In the genomic region with DNA sequence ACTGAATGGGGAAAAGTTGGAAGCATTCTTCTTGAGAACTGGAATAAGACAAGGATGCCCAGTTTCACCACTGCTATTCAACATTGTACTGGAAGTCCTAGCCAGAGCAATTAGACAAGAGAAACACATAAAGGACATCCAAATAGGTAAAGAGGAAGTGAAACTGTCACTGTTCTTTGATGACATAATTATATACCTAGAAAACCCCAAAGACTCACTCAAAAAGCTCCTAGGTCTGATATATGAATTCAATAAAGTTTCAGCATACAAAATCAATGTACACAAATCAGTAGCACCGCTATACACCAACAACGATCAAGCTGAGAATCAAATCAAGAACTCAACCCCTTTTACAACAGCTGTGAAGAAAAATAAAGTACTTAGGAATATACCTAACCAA, we compare ENCODE assay signal across 1 cellular context.
TF ChIP-seq lines count a peak whose summit lies in the region.

No MANE protein-coding gene starts in this region.

TF ChIP-seq in GM12878, 131 proteins besides CTCF, POLR2A, EP300 and RAD21 (continued from another document):
- TF ChIP-seq ZNF592 (IDR thresholded peaks at IDR 0.05): no peak
- no peak for TF ChIP-seq SMAD1 (IDR thresholded peaks at IDR 0.05; ENCODE audit: low read depth, partially characterized antibody)
- no peak for TF ChIP-seq NKRF (conservative IDR thresholded peaks at IDR 0.05)
- peak; percentile 89 for TF ChIP-seq TCF7 (IDR thresholded peaks at IDR 0.05; ENCODE audit: borderline replicate concordance)
- TF ChIP-seq SIN3A (IDR thresholded peaks at IDR 0.05; ENCODE audit: low read depth, low read length): no peak
- no peak for TF ChIP-seq SREBF2 (IDR thresholded peaks at IDR 0.05; ENCODE audit: low read length)
- TF ChIP-seq RELA (IDR thresholded peaks at IDR 0.05; ENCODE audit: borderline replicate concordance, partially characterized antibody): no peak
- TF ChIP-seq RBBP5 (conservative IDR thresholded peaks at IDR 0.05): no peak
- TF ChIP-seq WRNIP1 (IDR thresholded peaks at IDR 0.05; ENCODE audit: borderline replicate concordance, low read depth, low read length): no peak
- TF ChIP-seq LARP7 (IDR thresholded peaks at IDR 0.05): no peak
- TF ChIP-seq, protein P1, sequence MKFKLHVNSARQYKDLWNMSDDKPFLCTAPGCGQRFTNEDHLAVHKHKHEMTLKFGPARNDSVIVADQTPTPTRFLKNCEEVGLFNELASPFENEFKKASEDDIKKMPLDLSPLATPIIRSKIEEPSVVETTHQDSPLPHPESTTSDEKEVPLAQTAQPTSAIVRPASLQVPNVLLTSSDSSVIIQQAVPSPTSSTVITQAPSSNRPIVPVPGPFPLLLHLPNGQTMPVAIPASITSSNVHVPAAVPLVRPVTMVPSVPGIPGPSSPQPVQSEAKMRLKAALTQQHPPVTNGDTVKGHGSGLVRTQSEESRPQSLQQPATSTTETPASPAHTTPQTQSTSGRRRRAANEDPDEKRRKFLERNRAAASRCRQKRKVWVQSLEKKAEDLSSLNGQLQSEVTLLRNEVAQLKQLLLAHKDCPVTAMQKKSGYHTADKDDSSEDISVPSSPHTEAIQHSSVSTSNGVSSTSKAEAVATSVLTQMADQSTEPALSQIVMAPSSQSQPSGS (IDR thresholded peaks at IDR 0.05; ENCODE audit: low read length): peak; percentile 85
- TF ChIP-seq, protein P2, sequence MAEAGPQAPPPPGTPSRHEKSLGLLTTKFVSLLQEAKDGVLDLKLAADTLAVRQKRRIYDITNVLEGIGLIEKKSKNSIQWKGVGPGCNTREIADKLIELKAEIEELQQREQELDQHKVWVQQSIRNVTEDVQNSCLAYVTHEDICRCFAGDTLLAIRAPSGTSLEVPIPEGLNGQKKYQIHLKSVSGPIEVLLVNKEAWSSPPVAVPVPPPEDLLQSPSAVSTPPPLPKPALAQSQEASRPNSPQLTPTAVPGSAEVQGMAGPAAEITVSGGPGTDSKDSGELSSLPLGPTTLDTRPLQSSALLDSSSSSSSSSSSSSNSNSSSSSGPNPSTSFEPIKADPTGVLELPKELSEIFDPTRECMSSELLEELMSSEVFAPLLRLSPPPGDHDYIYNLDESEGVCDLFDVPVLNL (IDR thresholded peaks at IDR 0.05; ENCODE audit: low read depth, low read length): no peak
- TF ChIP-seq BCLAF1 (IDR thresholded peaks at IDR 0.05): no peak
- TF ChIP-seq ASH2L (IDR thresholded peaks at IDR 0.05; ENCODE audit: borderline replicate concordance, low read depth): no peak
- TF ChIP-seq SPI1 (IDR thresholded peaks at IDR 0.05; ENCODE audit: borderline replicate concordance, insufficient read depth, low read depth, low read length): peak; percentile 94
- TF ChIP-seq PRDM15 (CRISPR knock-in tag; IDR thresholded peaks at IDR 0.05): no peak
- TF ChIP-seq MTA3 (IDR thresholded peaks at IDR 0.05; ENCODE audit: borderline replicate concordance, low read length): no peak
- no peak for TF ChIP-seq CHD4 (IDR thresholded peaks at IDR 0.05)
- TF ChIP-seq POU2F2 (IDR thresholded peaks at IDR 0.05; ENCODE audit: borderline replicate concordance, low read depth, low read length): no peak
- no peak for TF ChIP-seq NRF1 (conservative IDR thresholded peaks at IDR 0.05; ENCODE audit: low read depth, low read length)
- no peak for TF ChIP-seq ZSCAN29 (IDR thresholded peaks at IDR 0.05)
